In the genomic region with DNA sequence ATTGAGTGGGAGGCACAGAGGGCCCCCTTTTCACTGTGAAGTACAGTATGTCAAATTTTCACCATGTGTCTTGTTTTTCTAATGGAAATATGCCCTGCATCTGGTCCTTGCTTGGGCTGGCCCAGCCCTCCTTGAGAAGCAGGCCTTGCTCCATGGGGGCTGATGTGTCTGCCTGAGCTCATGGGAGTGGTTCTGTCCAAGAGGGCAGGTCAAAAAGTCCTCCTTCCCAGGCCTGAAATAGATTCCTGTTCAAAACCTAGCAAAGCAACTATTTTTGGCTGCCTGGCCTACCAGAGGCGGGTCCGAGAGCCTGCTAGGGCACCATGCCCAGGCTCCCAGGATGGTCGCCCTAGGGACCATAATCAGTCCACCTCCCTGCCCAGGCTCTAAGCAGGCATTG, we compare ENCODE assay signal across 15 cellular contexts. TPM values are rescaled to one million over a fixed set of nuclear protein-coding genes. Genes with fewer than 3 reads are reported as not detected.
DNase-seq lines count a peak whose midpoint lies in the region; ATAC-seq and TF ChIP-seq lines count a peak whose summit lies in the region.
"Had no signal": no experiment of that assay in that cellular context is flagged by ENCODE, and none has a peak within 500 bp of the region (broad histone marks: within the 10 kb centered on the region; RNA-seq: fewer than 3 reads in every experiment).

No MANE protein-coding gene starts in this region.

- peaks cover 0 to 4% (median 0%) of the 10 kb centered on the region in 11 donors for H3K9me3 Mint-ChIP-seq in naive thymus-derived CD4-positive, alpha-beta T cell

- no peaks in the 10 kb centered on the region for H3K36me3 Mint-ChIP-seq in naive thymus-derived CD4-positive, alpha-beta T cell

- peaks cover 0 to 3% (median 0%) of the 10 kb centered on the region in 3 donors for H3K9me3 ChIP-seq in gastroesophageal sphincter
- no peaks in the 10 kb centered on the region for H3K9me3 ChIP-seq in gastrocnemius medialis
- no peaks in the 10 kb centered on the region; the same call in 1 of the 2 replicates for H3K9me3 ChIP-seq in BE2C
- no peaks in the 10 kb centered on the region for H3K9me3 ChIP-seq in naive thymus-derived CD4-positive, alpha-beta T cell (ENCODE audit: control insufficient read depth in 2 of 3, low read length in 3 of 3)

- no peak overlapping the region for H3K4me3 ChIP-seq in gastroesophageal sphincter
- no peak overlapping the region for H3K4me3 ChIP-seq in gastrocnemius medialis
- no peak overlapping the region for H3K4me3 ChIP-seq in BE2C (ENCODE audit: low read depth, low read length)
- no peak overlapping the region for H3K4me3 ChIP-seq in naive thymus-derived CD4-positive, alpha-beta T cell (ENCODE audit: low read length)

- H3K27me3 ChIP-seq in gastroesophageal sphincter = no peaks in the 10 kb centered on the region
- no peaks in the 10 kb centered on the region for H3K27me3 ChIP-seq in gastrocnemius medialis
- no peaks in the 10 kb centered on the region for H3K27me3 ChIP-seq in BE2C
- no peaks in the 10 kb centered on the region for H3K27me3 ChIP-seq in naive thymus-derived CD4-positive, alpha-beta T cell (ENCODE audit: control insufficient read depth in 2 of 2, insufficient read depth in 2 of 2, low read length in 2 of 2)

- H3K36me3 ChIP-seq in gastroesophageal sphincter (no peaks in the 10 kb centered on the region), gastrocnemius medialis (no peaks in the 10 kb centered on the region), BE2C (no peaks in the 10 kb centered on the region)
- H3K36me3 ChIP-seq in naive thymus-derived CD4-positive, alpha-beta T cell (ENCODE audit: control insufficient read depth in 2 of 3, insufficient read depth in 3 of 3, low read length in 3 of 3) = no peaks in the 10 kb centered on the region

- no peak overlapping the region for H3K4me3 Mint-ChIP-seq in naive thymus-derived CD4-positive, alpha-beta T cell

- CTCF ChIA-PET in naive thymus-derived CD4-positive, alpha-beta T cell (lab: Charles Lee) = no interaction called here

- H3K4me1 Mint-ChIP-seq in naive thymus-derived CD4-positive, alpha-beta T cell = no peaks in the 10 kb centered on the region

- peaks cover 0 to 7% (median 4%) of the 10 kb centered on the region in 5 donors for H3K27me3 Mint-ChIP-seq in naive thymus-derived CD4-positive, alpha-beta T cell

- TF ChIP-seq CTCF in gastroesophageal sphincter (IDR thresholded peaks at IDR 0.05) (no peak), gastrocnemius medialis (IDR thresholded peaks at IDR 0.05 in 4 of 5, conservative IDR thresholded peaks at IDR 0.05 in 1 of 5) (no peak), BE2C (IDR thresholded peaks at IDR 0.05; ENCODE audit: low read depth, low read length) (no peak)

- ATAC-seq in gastroesophageal sphincter (no peak), gastrocnemius medialis (no peak), HG02623 (IDR thresholded peaks at IDR 0.05; ENCODE audit: unreplicated experiment) (no peak)
- ATAC-seq in naive thymus-derived CD4-positive, alpha-beta T cell = no peak

- H3K4me1 ChIP-seq in gastroesophageal sphincter = peaks cover 0 to 45% (median 11%) of the 10 kb centered on the region in 3 donors
- H3K4me1 ChIP-seq in gastrocnemius medialis = peaks cover 0 to 3% of the 10 kb centered on the region in 2 donors
- H3K4me1 ChIP-seq in BE2C = no peaks in the 10 kb centered on the region
- no peaks in the 10 kb centered on the region for H3K4me1 ChIP-seq in naive thymus-derived CD4-positive, alpha-beta T cell (ENCODE audit: control insufficient read depth in 2 of 2, insufficient read depth in 2 of 2, low read length in 2 of 2)

- peak; percentile 23 to 75 for DNase-seq in NCI-H524 (lab: John Stamatoyannopoulos, UW)
- DNase-seq in mesenteric fat pad (ENCODE audit: low spot score) = peak; percentile 47
- no peak for DNase-seq in gastrocnemius medialis
- DNase-seq in BE2C = no peak
- no peak for DNase-seq in NOMO-1 treated with DMSO at 0.1 percent for 48 hours (lab: John Stamatoyannopoulos, UW; ENCODE audit: unreplicated experiment)
- no peak for DNase-seq in naive thymus-derived CD4-positive, alpha-beta T cell
- DNase-seq: C1 segment of cervical spinal cord, DMS53, NCI-H146, NCI-H2227 treated with DMSO at 0.1 percent for 48 hours, NCI-H69, SHP77 treated with DMSO at 0.1 percent for 48 hours had no signal

- in situ Hi-C loops in gastrocnemius medialis (cut with MboI; ENCODE audit: low sequenced_read_pairs in 4 of 4) = no loop called here

- H3K27ac ChIP-seq in gastroesophageal sphincter = peak overlapping the region in 3 of 4 donors; percentile 18 to 33 (median 31)
- peak overlapping the region; percentile 29 to 80 (median 60) for H3K27ac ChIP-seq in gastrocnemius medialis
- no peak overlapping the region for H3K27ac ChIP-seq in naive thymus-derived CD4-positive, alpha-beta T cell (ENCODE audit: low read depth, low read length)
- H3K27ac ChIP-seq: HL-60 had no signal

- TF ChIP-seq EP300 in gastroesophageal sphincter (IDR thresholded peaks at IDR 0.05) = no peak

- WGBS in gastroesophageal sphincter (ENCODE audit: low coverage in 1 of 2), 2 donors = no CpG with 5 or more reads among the region's 3 CpGs

- POLR2A ChIA-PET in naive thymus-derived CD4-positive, alpha-beta T cell (lab: Charles Lee) = no interaction called here

- intact Hi-C loops in gastrocnemius medialis (cut with DNase I; ENCODE audit: low total_unique reads) = no loop called here
- intact Hi-C loops in naive thymus-derived CD4-positive, alpha-beta T cell (cut with micrococcal nuclease) = no loop called here

- H3K27ac Mint-ChIP-seq in naive thymus-derived CD4-positive, alpha-beta T cell = no peak overlapping the region

- TF ChIP-seq POLR2A in gastroesophageal sphincter (IDR thresholded peaks at IDR 0.05) = no peak
- TF ChIP-seq POLR2A in gastrocnemius medialis (IDR thresholded peaks at IDR 0.05) = no peak

RNA-seq across cellular contexts. Expression of gene NEURL1B, which starts 40.5 kb away (rescaled TPM):
- total RNA-seq in gastroesophageal sphincter (10 to 100 TPM; 21.7 to 59.9 (median 41.5) TPM), mesenteric fat pad (35.8 TPM), gastrocnemius medialis (10 to 100 TPM in 3 of 4 donors, 1 to 10 TPM in 1; 8.7 to 18.8 (median 15.1) TPM)
- polyA plus RNA-seq in BE2C (2012; ENCODE audit: insufficient read depth, insufficient read length, low read depth) = 2.4 TPM
- total RNA-seq in naive thymus-derived CD4-positive, alpha-beta T cell = 1 to 10 TPM in 1 of 5 experiments, under 1 TPM in 4; 0.05 to 3.4 (median 0.34) TPM
- polyA plus RNA-seq in naive thymus-derived CD4-positive, alpha-beta T cell = under 1 TPM in 1 of 2 donors, not detected in 1; 0.11 TPM

Comparison
In these comparisons a context has a peak if more than half of its experiments do, and no peak if none do; other contexts are left out.
1. DNase-seq: peak in NCI-H524 (2 of 2) and mesenteric fat pad (single experiment); none in gastrocnemius medialis (0 of 2), BE2C (single experiment), NOMO-1 treated with DMSO at 0.1 percent for 48 hours (single experiment) and naive thymus-derived CD4-positive, alpha-beta T cell (0 of 9).